1 cellular context compared by ENCODE assay signal in genomic region chr13:100533588-100534041, GRCh38.
TF ChIP-seq lines count a peak whose summit lies in the region.

No MANE protein-coding gene starts in this region.

TF ChIP-seq in HepG2, 621 proteins besides CTCF, POLR2A, EP300 and RAD21 (continued from another document and continues in another):
- no peak for TF ChIP-seq THRA (CRISPR knock-in tag; IDR thresholded peaks at IDR 0.05; ENCODE audit: borderline replicate concordance)
- TF ChIP-seq FOXA1 (IDR thresholded peaks at IDR 0.05), result no peak
- TF ChIP-seq FOXA1 (CRISPR knock-in tag; IDR thresholded peaks at IDR 0.05), result peak; percentile 43; the same call in 1 of the 2 replicates
- no peak for TF ChIP-seq ZNF124 (CRISPR knock-in tag; IDR thresholded peaks at IDR 0.05)
- no peak for TF ChIP-seq SOX6 (IDR thresholded peaks at IDR 0.05)
- peak; percentile 52; the same call in 1 of the 2 replicates for TF ChIP-seq SOX6 (CRISPR knock-in tag; IDR thresholded peaks at IDR 0.05)
- TF ChIP-seq ZNF569 (CRISPR knock-in tag; IDR thresholded peaks at IDR 0.05; ENCODE audit: borderline replicate concordance), result no peak
- no peak for TF ChIP-seq ZNF234 (CRISPR knock-in tag; conservative IDR thresholded peaks at IDR 0.05)
- no peak for TF ChIP-seq RFX1 (IDR thresholded peaks at IDR 0.05)
- no peak for TF ChIP-seq ZC3H13 (CRISPR knock-in tag; IDR thresholded peaks at IDR 0.05)
- TF ChIP-seq FOXJ3 (CRISPR knock-in tag; IDR thresholded peaks at IDR 0.05; ENCODE audit: borderline replicate concordance), result peak; percentile 54; the same call in 1 of the 2 replicates
- no peak for TF ChIP-seq ZMAT3 (CRISPR knock-in tag; conservative IDR thresholded peaks at IDR 0.05)
- no peak for TF ChIP-seq WIZ (CRISPR knock-in tag; IDR thresholded peaks at IDR 0.05)
- no peak for TF ChIP-seq ZNF782 (CRISPR knock-in tag; IDR thresholded peaks at IDR 0.05; ENCODE audit: borderline replicate concordance)
- no peak for TF ChIP-seq YY1 (IDR thresholded peaks at IDR 0.05; ENCODE audit: insufficient read depth, insufficient replicate concordance, low read depth, low read length)
- TF ChIP-seq RBFOX2 (IDR thresholded peaks at IDR 0.05; ENCODE audit: low read depth, low read length), result no peak
- no peak for TF ChIP-seq HCFC1 (IDR thresholded peaks at IDR 0.05; ENCODE audit: low read depth, low read length)
- TF ChIP-seq HIC2 (CRISPR knock-in tag; IDR thresholded peaks at IDR 0.05; ENCODE audit: low read depth), result no peak
- TF ChIP-seq ZBTB43 (CRISPR knock-in tag; conservative IDR thresholded peaks at IDR 0.05), result no peak
- no peak for TF ChIP-seq GFI1 (CRISPR knock-in tag; IDR thresholded peaks at IDR 0.05; ENCODE audit: borderline replicate concordance)
- TF ChIP-seq RARA (CRISPR knock-in tag; IDR thresholded peaks at IDR 0.05), result peak; percentile 71
- no peak for TF ChIP-seq MTERF4 (CRISPR knock-in tag; IDR thresholded peaks at IDR 0.05)
- no peak for TF ChIP-seq NR0B2 (CRISPR knock-in tag; IDR thresholded peaks at IDR 0.05)
- no peak for TF ChIP-seq LCORL (IDR thresholded peaks at IDR 0.05)
- TF ChIP-seq LCORL (CRISPR knock-in tag; IDR thresholded peaks at IDR 0.05), result no peak
- no peak for TF ChIP-seq IRF9 (CRISPR knock-in tag; IDR thresholded peaks at IDR 0.05; ENCODE audit: borderline replicate concordance)
- TF ChIP-seq DMTF1 (CRISPR knock-in tag; IDR thresholded peaks at IDR 0.05), result no peak
- peak; percentile 83; the same call in 1 of the 2 replicates for TF ChIP-seq ZBTB4 (CRISPR knock-in tag; IDR thresholded peaks at IDR 0.05; ENCODE audit: borderline replicate concordance)
- TF ChIP-seq ZNF607 (CRISPR knock-in tag; IDR thresholded peaks at IDR 0.05; ENCODE audit: borderline replicate concordance), result no peak
- TF ChIP-seq ZNF501 (CRISPR knock-in tag; IDR thresholded peaks at IDR 0.05), result 0 out of 2 replicates have a peak, but pooled peaks have one; percentile 24
- TF ChIP-seq MATR3 (CRISPR knock-in tag; IDR thresholded peaks at IDR 0.05), result no peak
- TF ChIP-seq SKI (IDR thresholded peaks at IDR 0.05; ENCODE audit: partially characterized antibody), result peak; percentile 45
- no peak for TF ChIP-seq ZBTB3 (CRISPR knock-in tag; IDR thresholded peaks at IDR 0.05; ENCODE audit: borderline replicate concordance, low read depth)
- no peak for TF ChIP-seq SIX1 (CRISPR knock-in tag; IDR thresholded peaks at IDR 0.05; ENCODE audit: borderline replicate concordance)
- TF ChIP-seq ZNF350 (CRISPR knock-in tag; IDR thresholded peaks at IDR 0.05; ENCODE audit: borderline replicate concordance, low read depth), result peak; percentile 36; the same call in 1 of the 2 replicates
- no peak for TF ChIP-seq HNRNPLL (IDR thresholded peaks at IDR 0.05; ENCODE audit: low read depth, low read length, poor library complexity, severe bottlenecking)
- 0 out of 2 replicates have a peak, but pooled peaks have one; percentile 17 for TF ChIP-seq PAXIP1 (CRISPR knock-in tag; conservative IDR thresholded peaks at IDR 0.05)
- no peak for TF ChIP-seq KDM4B (CRISPR knock-in tag; IDR thresholded peaks at IDR 0.05)
- TF ChIP-seq GATAD2A (CRISPR knock-in tag; IDR thresholded peaks at IDR 0.05), result peak; percentile 62
- 0 out of 2 replicates have a peak, but pooled peaks have one; percentile 29 for TF ChIP-seq FOXK1 (CRISPR knock-in tag; IDR thresholded peaks at IDR 0.05; ENCODE audit: borderline replicate concordance, low read depth)
- no peak for TF ChIP-seq HOXA3 (CRISPR knock-in tag; IDR thresholded peaks at IDR 0.05)
- no peak for TF ChIP-seq ZNF598 (CRISPR knock-in tag; IDR thresholded peaks at IDR 0.05; ENCODE audit: borderline replicate concordance)
- 0 out of 2 replicates have a peak, but pooled peaks have one; percentile 38 for TF ChIP-seq HIVEP1 (CRISPR knock-in tag; IDR thresholded peaks at IDR 0.05)
